17 cellular contexts compared by ENCODE assay signal in the genomic region with DNA sequence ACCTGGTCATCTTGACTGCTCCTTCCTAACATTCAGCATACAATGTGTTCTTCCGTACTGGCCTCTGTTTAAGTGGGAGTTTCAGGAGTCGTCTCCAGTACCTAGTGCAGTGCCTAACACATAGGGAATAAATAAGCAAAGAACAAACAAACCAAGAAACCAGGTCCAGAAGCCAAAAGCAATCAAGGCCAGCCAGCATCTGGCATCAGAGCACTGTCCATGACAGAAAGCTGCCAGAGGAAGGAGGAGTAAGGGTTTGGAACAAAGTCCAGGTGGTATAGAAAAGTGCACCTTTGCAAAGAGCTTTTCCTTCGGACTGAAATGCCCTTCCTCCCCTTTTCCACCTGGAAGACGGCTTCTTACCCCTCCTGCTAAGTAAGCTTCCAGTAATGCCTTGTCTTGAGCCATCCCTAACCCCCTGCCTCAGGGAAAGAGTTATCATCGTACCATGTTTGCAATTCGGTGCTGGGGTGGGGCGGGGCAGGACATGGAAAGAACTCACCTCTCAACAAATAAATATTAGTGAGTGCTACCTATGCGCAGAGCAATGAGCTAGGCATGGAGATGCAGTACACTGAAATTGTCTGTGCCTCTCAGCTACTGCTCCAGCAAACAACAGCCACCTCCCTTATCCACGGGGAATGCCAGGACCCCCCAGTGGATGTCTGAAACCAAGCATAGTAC. TPM values are rescaled to one million over a fixed set of nuclear protein-coding genes. Genes with fewer than 3 reads are reported as not detected.
DNase-seq lines count a peak whose midpoint lies in the region; ATAC-seq, FAIRE-seq and TF ChIP-seq lines count a peak whose summit lies in the region.
"Had no signal": no experiment of that assay in that cellular context is flagged by ENCODE, and none has a peak within 500 bp of the region (broad histone marks: within the 10 kb centered on the region; RNA-seq: fewer than 3 reads in every experiment).

No MANE protein-coding gene starts in this region.

- POLR2A ChIA-PET in Panc1 (lab: Charles Lee), result interaction anchor here (0.5 to 0.6 kb wide), 3 partner anchors 66 to 175 kb away, joined by 3 to 4 read pairs (median 3); no protein-coding TSS in a partner anchor

- no peak for DNase-seq in activated naive CD4-positive, alpha-beta T cell treated with anti-CD3 and anti-CD28 coated beads for 36 hours
- no peak for DNase-seq in activated naive CD4-positive, alpha-beta T cell (lab: John Stamatoyannopoulos, UW)
- DNase-seq in Panc1 (ENCODE audit: low read depth, low spot score) (no peak), bronchial epithelial cell (ENCODE audit: low read depth) (peak; percentile 37), NCI-H1930 (lab: John Stamatoyannopoulos, UW) (no peak), glomerular visceral epithelial cell (ENCODE audit: extremely low spot score) (no peak), left cardiac atrium (no peak)
- DNase-seq: effector CD4-positive, alpha-beta T cell; NCI-H1105 treated with DMSO at 0.1 percent for 48 hours; sigmoid colon had no signal

- FAIRE-seq in bronchial epithelial cell (lab: Jason Lieb, UNC), result no peak
- FAIRE-seq: D721Med had no signal

- no peaks in the 10 kb centered on the region for H3K9me3 ChIP-seq in Panc1 (ENCODE audit: control insufficient read depth, insufficient read depth, low read depth, low read length)
- H3K9me3 ChIP-seq: neutrophil, sigmoid colon, uterus had no signal

- no TSS peak for BruUV-seq in Panc1 (replicated peaks; lab: Mats Ljungman, UMichigan)

- H3K4me3 Mint-ChIP-seq in activated naive CD4-positive, alpha-beta T cell treated with anti-CD3 and anti-CD28 coated beads for 36 hours, result no peak overlapping the region
- peak overlapping the region; percentile 68 for H3K4me3 Mint-ChIP-seq in stimulated activated naive CD8-positive, alpha-beta T cell treated with anti-CD3 and anti-CD28 coated beads, Interleukin-15, Interleukin-2, amounts not matched to agents 100 ng/mL and 50 ng/mL, for 24 hours
- H3K4me3 Mint-ChIP-seq: GM23338 had no signal

- peaks cover 8% of the 10 kb centered on the region for H3K4me1 ChIP-seq in Panc1 (ENCODE audit: control insufficient read depth, insufficient read depth, low read length)
- H3K4me1 ChIP-seq: sigmoid colon, uterus had no signal

- ATAC-seq in Panc1, result no peak
- no peak for ATAC-seq in left cardiac atrium
- ATAC-seq: GM23338 had no signal

- in situ Hi-C loops in Panc1 (cut with HindIII; ENCODE audit: low pct_unique_long_range_greater_than_20kb, low sequenced_read_pairs), result no loop called here

- intact Hi-C loops in activated naive CD4-positive, alpha-beta T cell treated with anti-CD3 and anti-CD28 coated beads for 36 hours (cut with micrococcal nuclease), result loop anchor here (5.0 to 10.0 kb wide), 2 partner anchors 471 to 1209 kb away; no protein-coding TSS in a partner anchor
- intact Hi-C loops in Panc1 (cut with micrococcal nuclease; ENCODE audit: unreplicated experiment) (no loop called here), left cardiac atrium (cut with DNase I) (no loop called here)

- H3K27me3 Mint-ChIP-seq in activated naive CD4-positive, alpha-beta T cell treated with anti-CD3 and anti-CD28 coated beads for 36 hours (ENCODE audit: low read depth), result no peaks in the 10 kb centered on the region
- peaks cover 7% of the 10 kb centered on the region for H3K27me3 Mint-ChIP-seq in stimulated activated naive CD8-positive, alpha-beta T cell treated with anti-CD3 and anti-CD28 coated beads, Interleukin-15, Interleukin-2, amounts not matched to agents 100 ng/mL and 50 ng/mL, for 24 hours

- CTCF ChIA-PET in activated naive CD4-positive, alpha-beta T cell treated with anti-CD3 and anti-CD28 coated beads for 36 hours (lab: Charles Lee), result interaction anchor here (0.7 to 2.1 kb wide), 3 partner anchors 34 to 168 kb away, joined by 3 to 10 read pairs (median 3); no protein-coding TSS in a partner anchor
- CTCF ChIA-PET in Panc1 (lab: Charles Lee), result interaction anchor here (0.6 kb wide), 1 partner anchor 22 kb away, joined by 4 read pairs; no protein-coding TSS in a partner anchor

- H3K27ac ChIP-seq in Panc1 (ENCODE audit: low read length), result peak overlapping the region; percentile 18; the same call in 1 of the 2 replicates
- H3K27ac ChIP-seq: sigmoid colon, SK-N-MC, uterus had no signal

- H3K36me3 Mint-ChIP-seq in activated naive CD4-positive, alpha-beta T cell treated with anti-CD3 and anti-CD28 coated beads for 36 hours (ENCODE audit: low read depth), result peaks cover 2% of the 10 kb centered on the region
- no peaks in the 10 kb centered on the region for H3K36me3 Mint-ChIP-seq in stimulated activated naive CD8-positive, alpha-beta T cell treated with anti-CD3 and anti-CD28 coated beads, Interleukin-15, Interleukin-2, amounts not matched to agents 100 ng/mL and 50 ng/mL, for 24 hours (ENCODE audit: low read depth)

- no peaks in the 10 kb centered on the region for H3K27me3 ChIP-seq in Panc1 (ENCODE audit: control insufficient read depth, insufficient read depth, low read length)
- H3K27me3 ChIP-seq in bronchial epithelial cell (ENCODE audit: control insufficient read depth, insufficient read depth, low read length), result no peaks in the 10 kb centered on the region
- H3K27me3 ChIP-seq: uterus had no signal

- H3K9me3 Mint-ChIP-seq in activated naive CD4-positive, alpha-beta T cell treated with anti-CD3 and anti-CD28 coated beads for 36 hours, result no peaks in the 10 kb centered on the region
- no peaks in the 10 kb centered on the region for H3K9me3 Mint-ChIP-seq in stimulated activated naive CD8-positive, alpha-beta T cell treated with anti-CD3 and anti-CD28 coated beads, Interleukin-15, Interleukin-2, amounts not matched to agents 100 ng/mL and 50 ng/mL, for 24 hours
- H3K9me3 Mint-ChIP-seq: GM23338, memory B cell had no signal

- H3K4me3 ChIP-seq in Panc1 (ENCODE audit: low read depth in 2 of 2, low read length in 2 of 2) (no peak overlapping the region), bronchial epithelial cell (ENCODE audit: low read depth, low read length) (no peak overlapping the region)
- H3K4me3 ChIP-seq: GM23338, sigmoid colon, SK-N-MC, uterus had no signal

- H3K36me3 ChIP-seq in Panc1 (ENCODE audit: control insufficient read depth, insufficient read depth, low read length) (no peaks in the 10 kb centered on the region), bronchial epithelial cell (ENCODE audit: control insufficient read depth, insufficient read depth, low read length) (no peaks in the 10 kb centered on the region)
- H3K36me3 ChIP-seq: neutrophil, sigmoid colon, uterus had no signal

- peak overlapping the region; percentile 88 for H3K27ac Mint-ChIP-seq in activated naive CD4-positive, alpha-beta T cell treated with anti-CD3 and anti-CD28 coated beads for 36 hours
- H3K27ac Mint-ChIP-seq in stimulated activated naive CD8-positive, alpha-beta T cell treated with anti-CD3 and anti-CD28 coated beads, Interleukin-15, Interleukin-2, amounts not matched to agents 100 ng/mL and 50 ng/mL, for 24 hours, result peak overlapping the region; percentile 89
- H3K27ac Mint-ChIP-seq: GM23338, memory B cell had no signal

- H3K4me1 Mint-ChIP-seq in activated naive CD4-positive, alpha-beta T cell treated with anti-CD3 and anti-CD28 coated beads for 36 hours (ENCODE audit: low read depth), result peaks cover 33% of the 10 kb centered on the region
- H3K4me1 Mint-ChIP-seq in stimulated activated naive CD8-positive, alpha-beta T cell treated with anti-CD3 and anti-CD28 coated beads, Interleukin-15, Interleukin-2, amounts not matched to agents 100 ng/mL and 50 ng/mL, for 24 hours (ENCODE audit: low read depth), result peaks cover 40% of the 10 kb centered on the region

- TF ChIP-seq CTCF in Panc1 (IDR thresholded peaks at IDR 0.05) (no peak), bronchial epithelial cell (IDR thresholded peaks at IDR 0.05; ENCODE audit: insufficient read depth, low read length, severe bottlenecking) (no peak)

RNA-seq across cellular contexts. Expression of gene C17orf67, which starts 47.6 kb away (rescaled TPM):
- 1 to 10 TPM; 1.9 to 2.2 TPM for total RNA-seq in activated naive CD4-positive, alpha-beta T cell treated with anti-CD3 and anti-CD28 coated beads for 36 hours
- total RNA-seq in Panc1 (2021; ENCODE audit: unreplicated experiment) (3.4 TPM), bronchial epithelial cell (0.26 and 0.64 TPM in 2 replicates), left cardiac atrium (1 to 10 TPM in 1 of 2 donors, under 1 TPM in 1; 0.92 to 1.4 TPM)
- polyA plus RNA-seq in Panc1 (2012; ENCODE audit: insufficient read length), result 2.2 TPM

RNA-seq across cellular contexts. Expression of gene DGKE, which starts 47.8 kb away (rescaled TPM):
- 10 to 100 TPM; 18.1 to 18.4 TPM for total RNA-seq in activated naive CD4-positive, alpha-beta T cell treated with anti-CD3 and anti-CD28 coated beads for 36 hours
- total RNA-seq in Panc1 (2021; ENCODE audit: unreplicated experiment) (19.1 TPM), bronchial epithelial cell (5.1 and 8.4 TPM in 2 replicates), left cardiac atrium (1 to 10 TPM; 4.7 to 7.0 TPM)
- 8.1 TPM for polyA plus RNA-seq in Panc1 (2012; ENCODE audit: insufficient read length)
